ENCODE assay signal across 1 cellular context in the genomic region with DNA sequence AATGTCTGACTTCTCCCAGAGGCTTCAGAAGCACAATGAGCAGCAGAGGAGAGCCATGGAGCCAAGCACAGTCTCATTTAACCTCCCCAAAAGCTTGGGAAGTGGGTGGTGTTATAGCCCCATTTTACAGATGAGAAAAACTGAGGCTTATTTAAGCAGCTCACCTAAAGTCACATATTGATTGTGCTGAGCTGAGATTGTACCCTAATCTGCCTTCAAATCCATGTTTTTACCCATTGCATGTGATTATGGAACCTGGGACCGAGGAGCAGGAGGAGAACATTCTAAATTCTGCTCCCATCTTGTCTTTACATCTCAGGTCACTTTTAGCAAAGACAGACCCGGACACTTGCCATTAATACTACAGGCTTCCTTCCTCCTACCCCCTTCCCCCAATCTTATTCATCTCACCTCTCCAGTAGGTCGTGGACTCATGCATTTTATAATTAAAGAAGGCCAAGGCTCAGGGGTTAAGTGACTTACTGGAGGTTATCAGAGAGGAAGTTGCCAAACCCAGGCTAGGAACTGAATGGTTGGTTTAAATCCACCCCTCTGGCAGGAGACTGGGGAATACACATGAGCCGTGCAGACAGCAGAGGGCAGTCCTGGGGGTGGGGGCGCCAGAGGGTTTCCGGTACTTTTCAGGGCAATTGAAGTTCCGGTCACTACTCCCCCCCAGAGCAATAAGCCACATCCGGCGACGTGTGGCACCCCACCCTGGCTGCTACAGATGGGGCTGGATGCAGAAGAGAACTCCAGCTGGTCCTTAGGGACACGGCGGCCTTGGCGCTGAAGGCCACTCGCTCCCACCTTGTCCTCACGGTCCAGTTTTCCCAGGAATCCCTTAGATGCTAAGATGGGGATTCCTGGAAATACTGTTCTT.
TF ChIP-seq lines count a peak whose summit lies in the region.

No MANE protein-coding gene starts in this region.

TF ChIP-seq in HepG2, 621 proteins besides CTCF, POLR2A, EP300 and RAD21 (continued from another document and continues in another):
- TF ChIP-seq, protein P1, sequence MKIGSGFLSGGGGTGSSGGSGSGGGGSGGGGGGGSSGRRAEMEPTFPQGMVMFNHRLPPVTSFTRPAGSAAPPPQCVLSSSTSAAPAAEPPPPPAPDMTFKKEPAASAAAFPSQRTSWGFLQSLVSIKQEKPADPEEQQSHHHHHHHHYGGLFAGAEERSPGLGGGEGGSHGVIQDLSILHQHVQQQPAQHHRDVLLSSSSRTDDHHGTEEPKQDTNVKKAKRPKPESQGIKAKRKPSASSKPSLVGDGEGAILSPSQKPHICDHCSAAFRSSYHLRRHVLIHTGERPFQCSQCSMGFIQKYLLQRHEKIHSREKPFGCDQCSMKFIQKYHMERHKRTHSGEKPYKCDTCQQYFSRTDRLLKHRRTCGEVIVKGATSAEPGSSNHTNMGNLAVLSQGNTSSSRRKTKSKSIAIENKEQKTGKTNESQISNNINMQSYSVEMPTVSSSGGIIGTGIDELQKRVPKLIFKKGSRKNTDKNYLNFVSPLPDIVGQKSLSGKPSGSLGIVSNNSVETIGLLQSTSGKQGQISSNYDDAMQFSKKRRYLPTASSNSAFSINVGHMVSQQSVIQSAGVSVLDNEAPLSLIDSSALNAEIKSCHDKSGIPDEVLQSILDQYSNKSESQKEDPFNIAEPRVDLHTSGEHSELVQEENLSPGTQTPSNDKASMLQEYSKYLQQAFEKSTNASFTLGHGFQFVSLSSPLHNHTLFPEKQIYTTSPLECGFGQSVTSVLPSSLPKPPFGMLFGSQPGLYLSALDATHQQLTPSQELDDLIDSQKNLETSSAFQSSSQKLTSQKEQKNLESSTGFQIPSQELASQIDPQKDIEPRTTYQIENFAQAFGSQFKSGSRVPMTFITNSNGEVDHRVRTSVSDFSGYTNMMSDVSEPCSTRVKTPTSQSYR (CRISPR knock-in tag; IDR thresholded peaks at IDR 0.05; ENCODE audit: borderline replicate concordance): no peak; the same call in 1 of the 2 replicates
- TF ChIP-seq GTF3A (CRISPR knock-in tag; conservative IDR thresholded peaks at IDR 0.05) (no peak), KDM6A (CRISPR knock-in tag; IDR thresholded peaks at IDR 0.05; ENCODE audit: low read depth) (no peak), ATF7 (IDR thresholded peaks at IDR 0.05) (no peak), ATF7 (CRISPR knock-in tag; IDR thresholded peaks at IDR 0.05) (peak; percentile 12; the same call in 1 of the 2 replicates), ZNF841 (CRISPR knock-in tag; IDR thresholded peaks at IDR 0.05; ENCODE audit: borderline replicate concordance) (no peak), TRIM24 (CRISPR knock-in tag; IDR thresholded peaks at IDR 0.05) (no peak), KLF11 (CRISPR knock-in tag; IDR thresholded peaks at IDR 0.05) (no peak), ONECUT2 (CRISPR knock-in tag; IDR thresholded peaks at IDR 0.05) (no peak), SIN3B (IDR thresholded peaks at IDR 0.05; ENCODE audit: low read length) (no peak), KLF16 (CRISPR knock-in tag; IDR thresholded peaks at IDR 0.05) (no peak; a peak in 1 of 4 replicates), CREB1 (IDR thresholded peaks at IDR 0.05) (no peak), CREB1 (CRISPR knock-in tag; IDR thresholded peaks at IDR 0.05) (no peak), NFYB (CRISPR knock-in tag; IDR thresholded peaks at IDR 0.05) (0 out of 2 replicates have a peak, but pooled peaks have one; percentile 18)
- TF ChIP-seq, protein P2, sequence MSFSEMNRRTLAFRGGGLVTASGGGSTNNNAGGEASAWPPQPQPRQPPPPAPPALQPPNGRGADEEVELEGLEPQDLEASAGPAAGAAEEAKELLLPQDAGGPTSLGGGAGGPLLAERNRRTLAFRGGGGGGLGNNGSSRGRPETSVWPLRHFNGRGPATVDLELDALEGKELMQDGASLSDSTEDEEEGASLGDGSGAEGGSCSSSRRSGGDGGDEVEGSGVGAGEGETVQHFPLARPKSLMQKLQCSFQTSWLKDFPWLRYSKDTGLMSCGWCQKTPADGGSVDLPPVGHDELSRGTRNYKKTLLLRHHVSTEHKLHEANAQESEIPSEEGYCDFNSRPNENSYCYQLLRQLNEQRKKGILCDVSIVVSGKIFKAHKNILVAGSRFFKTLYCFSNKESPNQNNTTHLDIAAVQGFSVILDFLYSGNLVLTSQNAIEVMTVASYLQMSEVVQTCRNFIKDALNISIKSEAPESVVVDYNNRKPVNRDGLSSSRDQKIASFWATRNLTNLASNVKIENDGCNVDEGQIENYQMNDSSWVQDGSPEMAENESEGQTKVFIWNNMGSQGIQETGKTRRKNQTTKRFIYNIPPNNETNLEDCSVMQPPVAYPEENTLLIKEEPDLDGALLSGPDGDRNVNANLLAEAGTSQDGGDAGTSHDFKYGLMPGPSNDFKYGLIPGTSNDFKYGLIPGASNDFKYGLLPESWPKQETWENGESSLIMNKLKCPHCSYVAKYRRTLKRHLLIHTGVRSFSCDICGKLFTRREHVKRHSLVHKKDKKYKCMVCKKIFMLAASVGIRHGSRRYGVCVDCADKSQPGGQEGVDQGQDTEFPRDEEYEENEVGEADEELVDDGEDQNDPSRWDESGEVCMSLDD (CRISPR knock-in tag; IDR thresholded peaks at IDR 0.05; ENCODE audit: borderline replicate concordance): no peak
- TF ChIP-seq, protein P3, sequence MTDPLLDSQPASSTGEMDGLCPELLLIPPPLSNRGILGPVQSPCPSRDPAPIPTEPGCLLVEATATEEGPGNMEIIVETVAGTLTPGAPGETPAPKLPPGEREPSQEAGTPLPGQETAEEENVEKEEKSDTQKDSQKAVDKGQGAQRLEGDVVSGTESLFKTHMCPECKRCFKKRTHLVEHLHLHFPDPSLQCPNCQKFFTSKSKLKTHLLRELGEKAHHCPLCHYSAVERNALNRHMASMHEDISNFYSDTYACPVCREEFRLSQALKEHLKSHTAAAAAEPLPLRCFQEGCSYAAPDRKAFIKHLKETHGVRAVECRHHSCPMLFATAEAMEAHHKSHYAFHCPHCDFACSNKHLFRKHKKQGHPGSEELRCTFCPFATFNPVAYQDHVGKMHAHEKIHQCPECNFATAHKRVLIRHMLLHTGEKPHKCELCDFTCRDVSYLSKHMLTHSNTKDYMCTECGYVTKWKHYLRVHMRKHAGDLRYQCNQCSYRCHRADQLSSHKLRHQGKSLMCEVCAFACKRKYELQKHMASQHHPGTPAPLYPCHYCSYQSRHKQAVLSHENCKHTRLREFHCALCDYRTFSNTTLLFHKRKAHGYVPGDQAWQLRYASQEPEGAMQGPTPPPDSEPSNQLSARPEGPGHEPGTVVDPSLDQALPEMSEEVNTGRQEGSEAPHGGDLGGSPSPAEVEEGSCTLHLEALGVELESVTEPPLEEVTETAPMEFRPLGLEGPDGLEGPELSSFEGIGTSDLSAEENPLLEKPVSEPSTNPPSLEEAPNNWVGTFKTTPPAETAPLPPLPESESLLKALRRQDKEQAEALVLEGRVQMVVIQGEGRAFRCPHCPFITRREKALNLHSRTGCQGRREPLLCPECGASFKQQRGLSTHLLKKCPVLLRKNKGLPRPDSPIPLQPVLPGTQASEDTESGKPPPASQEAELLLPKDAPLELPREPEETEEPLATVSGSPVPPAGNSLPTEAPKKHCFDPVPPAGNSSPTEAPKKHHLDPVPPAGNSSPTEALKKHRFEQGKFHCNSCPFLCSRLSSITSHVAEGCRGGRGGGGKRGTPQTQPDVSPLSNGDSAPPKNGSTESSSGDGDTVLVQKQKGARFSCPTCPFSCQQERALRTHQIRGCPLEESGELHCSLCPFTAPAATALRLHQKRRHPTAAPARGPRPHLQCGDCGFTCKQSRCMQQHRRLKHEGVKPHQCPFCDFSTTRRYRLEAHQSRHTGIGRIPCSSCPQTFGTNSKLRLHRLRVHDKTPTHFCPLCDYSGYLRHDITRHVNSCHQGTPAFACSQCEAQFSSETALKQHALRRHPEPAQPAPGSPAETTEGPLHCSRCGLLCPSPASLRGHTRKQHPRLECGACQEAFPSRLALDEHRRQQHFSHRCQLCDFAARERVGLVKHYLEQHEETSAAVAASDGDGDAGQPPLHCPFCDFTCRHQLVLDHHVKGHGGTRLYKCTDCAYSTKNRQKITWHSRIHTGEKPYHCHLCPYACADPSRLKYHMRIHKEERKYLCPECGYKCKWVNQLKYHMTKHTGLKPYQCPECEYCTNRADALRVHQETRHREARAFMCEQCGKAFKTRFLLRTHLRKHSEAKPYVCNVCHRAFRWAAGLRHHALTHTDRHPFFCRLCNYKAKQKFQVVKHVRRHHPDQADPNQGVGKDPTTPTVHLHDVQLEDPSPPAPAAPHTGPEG (CRISPR knock-in tag; IDR thresholded peaks at IDR 0.05): no peak
- TF ChIP-seq, protein P4, sequence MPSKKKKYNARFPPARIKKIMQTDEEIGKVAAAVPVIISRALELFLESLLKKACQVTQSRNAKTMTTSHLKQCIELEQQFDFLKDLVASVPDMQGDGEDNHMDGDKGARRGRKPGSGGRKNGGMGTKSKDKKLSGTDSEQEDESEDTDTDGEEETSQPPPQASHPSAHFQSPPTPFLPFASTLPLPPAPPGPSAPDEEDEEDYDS (CRISPR knock-in tag; IDR thresholded peaks at IDR 0.05): peak; percentile 61
- TF ChIP-seq, protein P5, sequence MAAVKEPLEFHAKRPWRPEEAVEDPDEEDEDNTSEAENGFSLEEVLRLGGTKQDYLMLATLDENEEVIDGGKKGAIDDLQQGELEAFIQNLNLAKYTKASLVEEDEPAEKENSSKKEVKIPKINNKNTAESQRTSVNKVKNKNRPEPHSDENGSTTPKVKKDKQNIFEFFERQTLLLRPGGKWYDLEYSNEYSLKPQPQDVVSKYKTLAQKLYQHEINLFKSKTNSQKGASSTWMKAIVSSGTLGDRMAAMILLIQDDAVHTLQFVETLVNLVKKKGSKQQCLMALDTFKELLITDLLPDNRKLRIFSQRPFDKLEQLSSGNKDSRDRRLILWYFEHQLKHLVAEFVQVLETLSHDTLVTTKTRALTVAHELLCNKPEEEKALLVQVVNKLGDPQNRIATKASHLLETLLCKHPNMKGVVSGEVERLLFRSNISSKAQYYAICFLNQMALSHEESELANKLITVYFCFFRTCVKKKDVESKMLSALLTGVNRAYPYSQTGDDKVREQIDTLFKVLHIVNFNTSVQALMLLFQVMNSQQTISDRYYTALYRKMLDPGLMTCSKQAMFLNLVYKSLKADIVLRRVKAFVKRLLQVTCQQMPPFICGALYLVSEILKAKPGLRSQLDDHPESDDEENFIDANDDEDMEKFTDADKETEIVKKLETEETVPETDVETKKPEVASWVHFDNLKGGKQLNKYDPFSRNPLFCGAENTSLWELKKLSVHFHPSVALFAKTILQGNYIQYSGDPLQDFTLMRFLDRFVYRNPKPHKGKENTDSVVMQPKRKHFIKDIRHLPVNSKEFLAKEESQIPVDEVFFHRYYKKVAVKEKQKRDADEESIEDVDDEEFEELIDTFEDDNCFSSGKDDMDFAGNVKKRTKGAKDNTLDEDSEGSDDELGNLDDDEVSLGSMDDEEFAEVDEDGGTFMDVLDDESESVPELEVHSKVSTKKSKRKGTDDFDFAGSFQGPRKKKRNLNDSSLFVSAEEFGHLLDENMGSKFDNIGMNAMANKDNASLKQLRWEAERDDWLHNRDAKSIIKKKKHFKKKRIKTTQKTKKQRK (IDR thresholded peaks at IDR 0.05; ENCODE audit: low read length): no peak
- TF ChIP-seq, protein P6, sequence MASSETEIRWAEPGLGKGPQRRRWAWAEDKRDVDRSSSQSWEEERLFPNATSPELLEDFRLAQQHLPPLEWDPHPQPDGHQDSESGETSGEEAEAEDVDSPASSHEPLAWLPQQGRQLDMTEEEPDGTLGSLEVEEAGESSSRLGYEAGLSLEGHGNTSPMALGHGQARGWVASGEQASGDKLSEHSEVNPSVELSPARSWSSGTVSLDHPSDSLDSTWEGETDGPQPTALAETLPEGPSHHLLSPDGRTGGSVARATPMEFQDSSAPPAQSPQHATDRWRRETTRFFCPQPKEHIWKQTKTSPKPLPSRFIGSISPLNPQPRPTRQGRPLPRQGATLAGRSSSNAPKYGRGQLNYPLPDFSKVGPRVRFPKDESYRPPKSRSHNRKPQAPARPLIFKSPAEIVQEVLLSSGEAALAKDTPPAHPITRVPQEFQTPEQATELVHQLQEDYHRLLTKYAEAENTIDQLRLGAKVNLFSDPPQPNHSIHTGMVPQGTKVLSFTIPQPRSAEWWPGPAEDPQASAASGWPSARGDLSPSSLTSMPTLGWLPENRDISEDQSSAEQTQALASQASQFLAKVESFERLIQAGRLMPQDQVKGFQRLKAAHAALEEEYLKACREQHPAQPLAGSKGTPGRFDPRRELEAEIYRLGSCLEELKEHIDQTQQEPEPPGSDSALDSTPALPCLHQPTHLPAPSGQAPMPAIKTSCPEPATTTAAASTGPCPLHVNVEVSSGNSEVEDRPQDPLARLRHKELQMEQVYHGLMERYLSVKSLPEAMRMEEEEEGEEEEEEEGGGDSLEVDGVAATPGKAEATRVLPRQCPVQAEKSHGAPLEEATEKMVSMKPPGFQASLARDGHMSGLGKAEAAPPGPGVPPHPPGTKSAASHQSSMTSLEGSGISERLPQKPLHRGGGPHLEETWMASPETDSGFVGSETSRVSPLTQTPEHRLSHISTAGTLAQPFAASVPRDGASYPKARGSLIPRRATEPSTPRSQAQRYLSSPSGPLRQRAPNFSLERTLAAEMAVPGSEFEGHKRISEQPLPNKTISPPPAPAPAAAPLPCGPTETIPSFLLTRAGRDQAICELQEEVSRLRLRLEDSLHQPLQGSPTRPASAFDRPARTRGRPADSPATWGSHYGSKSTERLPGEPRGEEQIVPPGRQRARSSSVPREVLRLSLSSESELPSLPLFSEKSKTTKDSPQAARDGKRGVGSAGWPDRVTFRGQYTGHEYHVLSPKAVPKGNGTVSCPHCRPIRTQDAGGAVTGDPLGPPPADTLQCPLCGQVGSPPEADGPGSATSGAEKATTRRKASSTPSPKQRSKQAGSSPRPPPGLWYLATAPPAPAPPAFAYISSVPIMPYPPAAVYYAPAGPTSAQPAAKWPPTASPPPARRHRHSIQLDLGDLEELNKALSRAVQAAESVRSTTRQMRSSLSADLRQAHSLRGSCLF (CRISPR knock-in tag; IDR thresholded peaks at IDR 0.05; ENCODE audit: borderline replicate concordance): no peak
- TF ChIP-seq, protein P7, sequence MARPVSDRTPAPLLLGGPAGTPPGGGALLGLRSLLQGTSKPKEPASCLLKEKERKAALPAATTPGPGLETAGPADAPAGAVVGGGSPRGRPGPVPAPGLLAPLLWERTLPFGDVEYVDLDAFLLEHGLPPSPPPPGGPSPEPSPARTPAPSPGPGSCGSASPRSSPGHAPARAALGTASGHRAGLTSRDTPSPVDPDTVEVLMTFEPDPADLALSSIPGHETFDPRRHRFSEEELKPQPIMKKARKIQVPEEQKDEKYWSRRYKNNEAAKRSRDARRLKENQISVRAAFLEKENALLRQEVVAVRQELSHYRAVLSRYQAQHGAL (CRISPR knock-in tag; IDR thresholded peaks at IDR 0.05; ENCODE audit: not compliant biosample characterization): no peak
- TF ChIP-seq, protein P8, sequence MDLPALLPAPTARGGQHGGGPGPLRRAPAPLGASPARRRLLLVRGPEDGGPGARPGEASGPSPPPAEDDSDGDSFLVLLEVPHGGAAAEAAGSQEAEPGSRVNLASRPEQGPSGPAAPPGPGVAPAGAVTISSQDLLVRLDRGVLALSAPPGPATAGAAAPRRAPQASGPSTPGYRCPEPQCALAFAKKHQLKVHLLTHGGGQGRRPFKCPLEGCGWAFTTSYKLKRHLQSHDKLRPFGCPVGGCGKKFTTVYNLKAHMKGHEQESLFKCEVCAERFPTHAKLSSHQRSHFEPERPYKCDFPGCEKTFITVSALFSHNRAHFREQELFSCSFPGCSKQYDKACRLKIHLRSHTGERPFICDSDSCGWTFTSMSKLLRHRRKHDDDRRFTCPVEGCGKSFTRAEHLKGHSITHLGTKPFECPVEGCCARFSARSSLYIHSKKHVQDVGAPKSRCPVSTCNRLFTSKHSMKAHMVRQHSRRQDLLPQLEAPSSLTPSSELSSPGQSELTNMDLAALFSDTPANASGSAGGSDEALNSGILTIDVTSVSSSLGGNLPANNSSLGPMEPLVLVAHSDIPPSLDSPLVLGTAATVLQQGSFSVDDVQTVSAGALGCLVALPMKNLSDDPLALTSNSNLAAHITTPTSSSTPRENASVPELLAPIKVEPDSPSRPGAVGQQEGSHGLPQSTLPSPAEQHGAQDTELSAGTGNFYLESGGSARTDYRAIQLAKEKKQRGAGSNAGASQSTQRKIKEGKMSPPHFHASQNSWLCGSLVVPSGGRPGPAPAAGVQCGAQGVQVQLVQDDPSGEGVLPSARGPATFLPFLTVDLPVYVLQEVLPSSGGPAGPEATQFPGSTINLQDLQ (CRISPR knock-in tag; IDR thresholded peaks at IDR 0.05): no peak
